ENCODE assay signal across 8 cellular contexts in genomic region chr7:72954563-72955198, GRCh38. TPM values are rescaled to one million over a fixed set of nuclear protein-coding genes. Genes with fewer than 3 reads are reported as not detected.
DNase-seq lines count a peak whose midpoint lies in the region; ATAC-seq and TF ChIP-seq lines count a peak whose summit lies in the region.
"Not testable (repeated sequence)": the region's sequence is repeated elsewhere in the genome, so short reads cannot be mapped to it uniquely, and the experiment has no call there.

No MANE protein-coding gene starts in this region.

- not testable (repeated sequence) for DNase-seq in HL-60 (ENCODE audit: low read depth in 1 of 2, low spot score in 1 of 2); activated CD4-positive, alpha-beta memory T cell treated with anti-CD3 and anti-CD28 coated beads, Interleukin-2, amount 10 ng/mL, durations not matched to agents 7 days and 5 days; lower lobe of right lung; stimulated activated naive CD8-positive, alpha-beta T cell treated with anti-CD3 and anti-CD28 coated beads, Interleukin-15, Interleukin-2, amounts not matched to agents 100 U/mL and 50 U/mL, for 24 hours

- not testable (repeated sequence) for H3K9me3 Mint-ChIP-seq in activated CD4-positive, alpha-beta memory T cell treated with anti-CD3 and anti-CD28 coated beads, Interleukin-2, amount 10 ng/mL, durations not matched to agents 7 days and 5 days

- H3K9me2 ChIP-seq in DOHH2 (replicated peaks; ENCODE audit: control insufficient read depth, low read length) = not testable (repeated sequence)

- peak; percentile 87 for ATAC-seq in GM19455 (IDR thresholded peaks at IDR 0.05; ENCODE audit: unreplicated experiment)
- ATAC-seq in HG02870 (IDR thresholded peaks at IDR 0.05; ENCODE audit: unreplicated experiment) = peak; percentile 89
- ATAC-seq in lower lobe of right lung = peak; percentile 99
- ATAC-seq in stimulated activated naive CD8-positive, alpha-beta T cell treated with anti-CD3 and anti-CD28 coated beads, Interleukin-15, Interleukin-2, amounts not matched to agents 100 U/mL and 50 U/mL, for 24 hours = peak; percentile 96

- peak overlapping the region; percentile 34; the same call in 1 of the 2 replicates for H3K4me3 ChIP-seq in DOHH2 (ENCODE audit: low read length)
- H3K4me3 ChIP-seq in HL-60 (replicated peaks; ENCODE audit: insufficient read depth, low read length) = peak overlapping the region; percentile 41
- H3K4me3 ChIP-seq in ectodermal cell (ENCODE audit: insufficient read depth, low read depth, low read length) = peak overlapping the region; percentile 13
- H3K4me3 ChIP-seq in lower lobe of right lung = peak overlapping the region; percentile 45

- H3K4me1 Mint-ChIP-seq in activated CD4-positive, alpha-beta memory T cell treated with anti-CD3 and anti-CD28 coated beads, Interleukin-2, amount 10 ng/mL, durations not matched to agents 7 days and 5 days = not testable (repeated sequence)

- intact Hi-C loops in lower lobe of right lung (cut with DNase I) = not testable (repeated sequence)

- not testable (repeated sequence) for H3K79me2 ChIP-seq in DOHH2 (ENCODE audit: control insufficient read depth, low read length)

- TF ChIP-seq CTCF in DOHH2 (IDR thresholded peaks at IDR 0.05; ENCODE audit: low read depth, low read length, poor library complexity, severe bottlenecking); HL-60 (IDR thresholded peaks at IDR 0.05; ENCODE audit: insufficient read depth, low read length); lower lobe of right lung (IDR thresholded peaks at IDR 0.05): not testable (repeated sequence)

- not testable (repeated sequence) for H3K36me3 ChIP-seq in DOHH2 (ENCODE audit: control insufficient read depth, low read length); ectodermal cell (ENCODE audit: control insufficient read depth, insufficient read depth, low read length); lower lobe of right lung

- H3K4me1 ChIP-seq in DOHH2 (ENCODE audit: control insufficient read depth, low read length); ectodermal cell (ENCODE audit: control insufficient read depth, insufficient read depth, low read length); lower lobe of right lung: not testable (repeated sequence)

- WGBS in ectodermal cell, 2 experiments = no CpG with 5 or more reads among the region's 45 CpGs

- H3K4me3 Mint-ChIP-seq in activated CD4-positive, alpha-beta memory T cell treated with anti-CD3 and anti-CD28 coated beads, Interleukin-2, amount 10 ng/mL, durations not matched to agents 7 days and 5 days = peak overlapping the region; percentile 74

- not testable (repeated sequence) for H3K27me3 ChIP-seq in DOHH2 (ENCODE audit: control insufficient read depth, low read length); HL-60 (ENCODE audit: insufficient read depth, poor library complexity, severe bottlenecking); ectodermal cell (ENCODE audit: control insufficient read depth, insufficient read depth, low read length, poor library complexity, severe bottlenecking); lower lobe of right lung (ENCODE audit: low read depth)

- not testable (repeated sequence) for H3K27ac ChIP-seq in DOHH2 (ENCODE audit: low read depth, low read length); ectodermal cell (ENCODE audit: insufficient read depth, low read depth, low read length, poor library complexity, severe bottlenecking); lower lobe of right lung
- H3K27ac ChIP-seq in HL-60 (replicated peaks) = 0 out of 2 replicates have a peak overlapping the region, but pooled peaks have one; percentile 48

- H4K20me1 ChIP-seq in DOHH2 (ENCODE audit: control insufficient read depth, insufficient read depth, low read depth, low read length) = not testable (repeated sequence)

- not testable (repeated sequence) for H3K9me3 ChIP-seq in DOHH2 (ENCODE audit: control insufficient read depth, insufficient read depth, low read length); ectodermal cell (ENCODE audit: control insufficient read depth, low read length); lower lobe of right lung

- H3F3A ChIP-seq in DOHH2 (ENCODE audit: control insufficient read depth, insufficient read depth) = not testable (repeated sequence)

- peak overlapping the region; percentile 44; the same call in 1 of the 2 replicates for H3K4me2 ChIP-seq in DOHH2 (ENCODE audit: low read length)

- CTCF ChIA-PET in activated CD4-positive, alpha-beta memory T cell treated with anti-CD3 and anti-CD28 coated beads, Interleukin-2, amount 10 ng/mL, durations not matched to agents 7 days and 5 days (lab: Charles Lee) = not testable (repeated sequence)

- not testable (repeated sequence) for H3K27me3 Mint-ChIP-seq in activated CD4-positive, alpha-beta memory T cell treated with anti-CD3 and anti-CD28 coated beads, Interleukin-2, amount 10 ng/mL, durations not matched to agents 7 days and 5 days

- not testable (repeated sequence) for H3K36me3 Mint-ChIP-seq in activated CD4-positive, alpha-beta memory T cell treated with anti-CD3 and anti-CD28 coated beads, Interleukin-2, amount 10 ng/mL, durations not matched to agents 7 days and 5 days (ENCODE audit: low read depth)

- peak overlapping the region; percentile 54 for H3K27ac Mint-ChIP-seq in activated CD4-positive, alpha-beta memory T cell treated with anti-CD3 and anti-CD28 coated beads, Interleukin-2, amount 10 ng/mL, durations not matched to agents 7 days and 5 days

- POLR2A ChIA-PET in activated CD4-positive, alpha-beta memory T cell treated with anti-CD3 and anti-CD28 coated beads, Interleukin-2, amount 10 ng/mL, durations not matched to agents 7 days and 5 days (lab: Charles Lee) = not testable (repeated sequence)

RNA-seq across cellular contexts. Expression of gene TRIM74, which starts 14.6 kb away (rescaled TPM):
- 1 to 10 TPM; 1.9 to 2.5 TPM for total RNA-seq in activated CD4-positive, alpha-beta memory T cell treated with anti-CD3 and anti-CD28 coated beads, Interleukin-2, amount 10 ng/mL, durations not matched to agents 7 days and 5 days
- 0.72 TPM for polyA plus RNA-seq in ectodermal cell (2013, experiment 1 of 4)
- polyA plus RNA-seq in ectodermal cell (2013, experiment 2 of 4) = 1.0 TPM
- polyA plus RNA-seq in ectodermal cell (2013, experiment 3 of 4) = not detected
- 0.61 TPM for polyA plus RNA-seq in ectodermal cell (2013, experiment 4 of 4)
- total RNA-seq in lower lobe of right lung = 1.1 TPM

RNA-seq across cellular contexts. Expression of gene POM121, which starts 29.8 kb away (rescaled TPM):
- 10 to 100 TPM; 55.3 to 55.5 TPM for total RNA-seq in activated CD4-positive, alpha-beta memory T cell treated with anti-CD3 and anti-CD28 coated beads, Interleukin-2, amount 10 ng/mL, durations not matched to agents 7 days and 5 days
- polyA plus RNA-seq in ectodermal cell (2013, experiment 1 of 4) = 60.4 TPM
- polyA plus RNA-seq in ectodermal cell (2013, experiment 2 of 4) = 64.9 TPM
- polyA plus RNA-seq in ectodermal cell (2013, experiment 3 of 4) = 40.5 TPM
- 48.1 TPM for polyA plus RNA-seq in ectodermal cell (2013, experiment 4 of 4)
- 35.9 TPM for total RNA-seq in lower lobe of right lung
